Comparison of ENCODE assay signal across 1 cellular context in genomic region chr22:33467718-33468117, GRCh38.
TF ChIP-seq lines count a peak whose summit lies in the region.

No MANE protein-coding gene starts in this region.

TF ChIP-seq in GM12878, 131 proteins besides CTCF, POLR2A, EP300 and RAD21 (continued from another document):
- TF ChIP-seq, protein P1, sequence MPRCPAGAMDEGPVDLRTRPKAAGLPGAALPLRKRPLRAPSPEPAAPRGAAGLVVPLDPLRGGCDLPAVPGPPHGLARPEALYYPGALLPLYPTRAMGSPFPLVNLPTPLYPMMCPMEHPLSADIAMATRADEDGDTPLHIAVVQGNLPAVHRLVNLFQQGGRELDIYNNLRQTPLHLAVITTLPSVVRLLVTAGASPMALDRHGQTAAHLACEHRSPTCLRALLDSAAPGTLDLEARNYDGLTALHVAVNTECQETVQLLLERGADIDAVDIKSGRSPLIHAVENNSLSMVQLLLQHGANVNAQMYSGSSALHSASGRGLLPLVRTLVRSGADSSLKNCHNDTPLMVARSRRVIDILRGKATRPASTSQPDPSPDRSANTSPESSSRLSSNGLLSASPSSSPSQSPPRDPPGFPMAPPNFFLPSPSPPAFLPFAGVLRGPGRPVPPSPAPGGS (IDR thresholded peaks at IDR 0.05; ENCODE audit: borderline replicate concordance, insufficient read depth, low read depth, low read length, poor library complexity, severe bottlenecking) = peak; percentile 63
TF ChIP-seq in GM12878: peak in this region for 1.
